Comparison of ENCODE assay signal across 1 cellular context in genomic region chrX:39859991-39860861, GRCh38.
TF ChIP-seq lines count a peak whose summit lies in the region.

No MANE protein-coding gene starts in this region.

TF ChIP-seq in IMR-90, 13 proteins besides CTCF, POLR2A, EP300 and RAD21 (continued from another document):
- peak; percentile 65; the same call in 1 of the 2 replicates for TF ChIP-seq FOS (IDR thresholded peaks at IDR 0.05; ENCODE audit: low read depth, low read length)
- no peak for TF ChIP-seq MAZ (IDR thresholded peaks at IDR 0.05; ENCODE audit: borderline replicate concordance, low read depth, low read length)
- no peak for TF ChIP-seq SMC3 (IDR thresholded peaks at IDR 0.05; ENCODE audit: low read depth, low read length)
- no peak for TF ChIP-seq ELK1 (IDR thresholded peaks at IDR 0.05; ENCODE audit: borderline replicate concordance, low read depth, low read length)
- peak; percentile 78 for TF ChIP-seq BHLHE40 (IDR thresholded peaks at IDR 0.05; ENCODE audit: low read depth, low read length)
- peak; percentile 73 for TF ChIP-seq RCOR1 (IDR thresholded peaks at IDR 0.05; ENCODE audit: insufficient replicate concordance, low read length)
- TF ChIP-seq MAFK (IDR thresholded peaks at IDR 0.05; ENCODE audit: low read depth, low read length), result no peak
- peak; percentile 36; the same call in 1 of the 2 replicates for TF ChIP-seq CEBPB (IDR thresholded peaks at IDR 0.05; ENCODE audit: low read depth, low read length)
- no peak for TF ChIP-seq MXI1 (IDR thresholded peaks at IDR 0.05; ENCODE audit: borderline replicate concordance, low read depth, low read length)
